In genomic region chr1:205528446-205528886, GRCh38 we compare ENCODE assay signal across 9 cellular contexts. TPM values are rescaled to one million over a fixed set of nuclear protein-coding genes. Genes with fewer than 3 reads are reported as not detected.
DNase-seq lines count a peak whose midpoint lies in the region; ATAC-seq and TF ChIP-seq lines count a peak whose summit lies in the region.
"Had no signal": no experiment of that assay in that cellular context is flagged by ENCODE, and none has a peak within 500 bp of the region (broad histone marks: within the 10 kb centered on the region; RNA-seq: fewer than 3 reads in every experiment).

No MANE protein-coding gene starts in this region.

- H3K36me3 Mint-ChIP-seq in activated naive CD8-positive, alpha-beta T cell treated with anti-CD3 and anti-CD28 coated beads, Interleukin-2, amount 50 U/mL, for 24 hours (ENCODE audit: low read depth): no peaks in the 10 kb centered on the region
- H3K36me3 Mint-ChIP-seq: natural killer cell treated with Interleukin-12 subunit alpha and Interleukin-12 subunit beta and Interleukin-15 and Interleukin-18, amount 100 ng/mL, for 72 hours had no signal

- no peaks in the 10 kb centered on the region for H3F3A ChIP-seq in MM.1S (ENCODE audit: insufficient read depth, low read length)

- peaks cover 6% of the 10 kb centered on the region for H3K27me3 Mint-ChIP-seq in activated naive CD8-positive, alpha-beta T cell treated with anti-CD3 and anti-CD28 coated beads, Interleukin-2, amount 50 U/mL, for 24 hours

- no peaks in the 10 kb centered on the region for H3K79me2 ChIP-seq in MM.1S (ENCODE audit: low read length)

- H3K9ac ChIP-seq in MM.1S (ENCODE audit: low read length): no peak overlapping the region; the same call in 1 of the 2 replicates

- H3K27ac ChIP-seq in MM.1S (ENCODE audit: low read length) (no peak overlapping the region), caudate nucleus (ENCODE audit: low read depth, low read length) (peak overlapping the region; percentile 32)

- H3K4me1 Mint-ChIP-seq in activated naive CD8-positive, alpha-beta T cell treated with anti-CD3 and anti-CD28 coated beads, Interleukin-2, amount 50 U/mL, for 24 hours: peaks cover 4% of the 10 kb centered on the region

- TF ChIP-seq CTCF in MM.1S (IDR thresholded peaks at IDR 0.05; ENCODE audit: low read length): no peak

- no peak overlapping the region for H3K27ac Mint-ChIP-seq in activated naive CD8-positive, alpha-beta T cell treated with anti-CD3 and anti-CD28 coated beads, Interleukin-2, amount 50 U/mL, for 24 hours
- H3K27ac Mint-ChIP-seq: natural killer cell treated with Interleukin-12 subunit alpha and Interleukin-12 subunit beta and Interleukin-15 and Interleukin-18, amount 100 ng/mL, for 72 hours had no signal

- H3K4me3 ChIP-seq in MM.1S (ENCODE audit: low read length) (peak overlapping the region; percentile 63), skeletal muscle cell (ENCODE audit: low read depth, low read length) (peak overlapping the region; percentile 32)

- no peaks in the 10 kb centered on the region for H3K36me3 ChIP-seq in MM.1S (replicated peaks; ENCODE audit: insufficient read depth, low read length)

- H3K9me3 Mint-ChIP-seq in activated naive CD8-positive, alpha-beta T cell treated with anti-CD3 and anti-CD28 coated beads, Interleukin-2, amount 50 U/mL, for 24 hours: no peaks in the 10 kb centered on the region
- H3K9me3 Mint-ChIP-seq: natural killer cell treated with Interleukin-12 subunit alpha and Interleukin-12 subunit beta and Interleukin-15 and Interleukin-18, amount 100 ng/mL, for 72 hours had no signal

- ATAC-seq in activated naive CD8-positive, alpha-beta T cell treated with anti-CD3 and anti-CD28 coated beads, Interleukin-2, amount 50 U/mL, for 24 hours: no peak

- H3K27me3 ChIP-seq in MM.1S (replicated peaks; ENCODE audit: insufficient read depth, low read length): peaks cover 77% of the 10 kb centered on the region

- H3K4me2 ChIP-seq in MM.1S (ENCODE audit: low read depth, low read length): peak overlapping the region; percentile 91

- H3K9me3 ChIP-seq in MM.1S (replicated peaks; ENCODE audit: insufficient read depth, low read length): no peaks in the 10 kb centered on the region

- DNase-seq in NCI-H1105 treated with DMSO at 0.1 percent for 48 hours (lab: John Stamatoyannopoulos, UW) (peak; percentile 28), NCI-H1105 (lab: John Stamatoyannopoulos, UW) (no peak), MM.1S (no peak), caudate nucleus (lab: John Stamatoyannopoulos, UW) (no peak), skeletal muscle cell (ENCODE audit: low read depth) (no peak), NAMALWA (ENCODE audit: low spot score) (no peak), SK-N-DZ (ENCODE audit: low spot score) (no peak)
- DNase-seq in activated naive CD8-positive, alpha-beta T cell treated with anti-CD3 and anti-CD28 coated beads, Interleukin-2, amount 50 U/mL, for 24 hours: no peak

- H3K4me3 Mint-ChIP-seq in activated naive CD8-positive, alpha-beta T cell treated with anti-CD3 and anti-CD28 coated beads, Interleukin-2, amount 50 U/mL, for 24 hours: no peak overlapping the region
- H3K4me3 Mint-ChIP-seq: natural killer cell treated with Interleukin-12 subunit alpha and Interleukin-12 subunit beta and Interleukin-15 and Interleukin-18, amount 100 ng/mL, for 72 hours had no signal

- no peaks in the 10 kb centered on the region for H4K20me1 ChIP-seq in MM.1S (ENCODE audit: insufficient read depth, low read length)

- H2AFZ ChIP-seq in MM.1S (ENCODE audit: low read length): peak overlapping the region; percentile 70; the same call in 1 of the 2 replicates

- no peaks in the 10 kb centered on the region for H3K4me1 ChIP-seq in MM.1S (ENCODE audit: low read length)

- no peaks in the 10 kb centered on the region for H3K9me2 ChIP-seq in MM.1S (replicated peaks; ENCODE audit: insufficient read depth, low read length)

RNA-seq across cellular contexts. Expression of gene CDK18, which starts 24.0 kb away (rescaled TPM):
- polyA plus RNA-seq in SK-N-DZ (2014; cell fraction: cytosol; rRNA removed): 0.47 and 0.77 TPM in 2 replicates
- polyA plus RNA-seq in SK-N-DZ (2014; cell fraction: nucleus; rRNA removed): 0.18 and 1.0 TPM in 2 replicates
